ENCODE assay signal across 1 cellular context in the genomic region with DNA sequence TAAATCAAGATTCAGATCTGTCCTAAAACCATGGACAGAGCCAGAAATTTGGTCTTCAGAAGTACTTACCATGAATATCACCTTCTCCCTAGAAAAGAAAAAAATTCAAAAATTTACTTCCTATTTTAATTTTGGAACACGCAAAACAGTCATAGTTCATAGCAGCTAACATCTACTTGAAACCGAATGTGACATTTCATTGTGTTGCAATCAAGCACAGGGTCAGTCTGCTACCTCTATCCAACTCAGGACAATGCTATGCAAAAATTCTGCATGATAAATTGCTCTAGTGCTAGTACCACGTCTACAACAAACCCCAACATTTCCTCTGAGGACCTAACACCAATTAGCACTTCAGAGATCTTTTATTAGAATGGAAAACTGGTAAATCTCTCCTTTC.
TF ChIP-seq lines count a peak whose summit lies in the region.

No MANE protein-coding gene starts in this region.

TF ChIP-seq in GM23338, 12 proteins besides CTCF, POLR2A, EP300 and RAD21 (continued from another document):
- TF ChIP-seq, protein P1, sequence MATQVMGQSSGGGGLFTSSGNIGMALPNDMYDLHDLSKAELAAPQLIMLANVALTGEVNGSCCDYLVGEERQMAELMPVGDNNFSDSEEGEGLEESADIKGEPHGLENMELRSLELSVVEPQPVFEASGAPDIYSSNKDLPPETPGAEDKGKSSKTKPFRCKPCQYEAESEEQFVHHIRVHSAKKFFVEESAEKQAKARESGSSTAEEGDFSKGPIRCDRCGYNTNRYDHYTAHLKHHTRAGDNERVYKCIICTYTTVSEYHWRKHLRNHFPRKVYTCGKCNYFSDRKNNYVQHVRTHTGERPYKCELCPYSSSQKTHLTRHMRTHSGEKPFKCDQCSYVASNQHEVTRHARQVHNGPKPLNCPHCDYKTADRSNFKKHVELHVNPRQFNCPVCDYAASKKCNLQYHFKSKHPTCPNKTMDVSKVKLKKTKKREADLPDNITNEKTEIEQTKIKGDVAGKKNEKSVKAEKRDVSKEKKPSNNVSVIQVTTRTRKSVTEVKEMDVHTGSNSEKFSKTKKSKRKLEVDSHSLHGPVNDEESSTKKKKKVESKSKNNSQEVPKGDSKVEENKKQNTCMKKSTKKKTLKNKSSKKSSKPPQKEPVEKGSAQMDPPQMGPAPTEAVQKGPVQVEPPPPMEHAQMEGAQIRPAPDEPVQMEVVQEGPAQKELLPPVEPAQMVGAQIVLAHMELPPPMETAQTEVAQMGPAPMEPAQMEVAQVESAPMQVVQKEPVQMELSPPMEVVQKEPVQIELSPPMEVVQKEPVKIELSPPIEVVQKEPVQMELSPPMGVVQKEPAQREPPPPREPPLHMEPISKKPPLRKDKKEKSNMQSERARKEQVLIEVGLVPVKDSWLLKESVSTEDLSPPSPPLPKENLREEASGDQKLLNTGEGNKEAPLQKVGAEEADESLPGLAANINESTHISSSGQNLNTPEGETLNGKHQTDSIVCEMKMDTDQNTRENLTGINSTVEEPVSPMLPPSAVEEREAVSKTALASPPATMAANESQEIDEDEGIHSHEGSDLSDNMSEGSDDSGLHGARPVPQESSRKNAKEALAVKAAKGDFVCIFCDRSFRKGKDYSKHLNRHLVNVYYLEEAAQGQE (IDR thresholded peaks at IDR 0.05; ENCODE audit: unreplicated experiment) = no peak
- TF ChIP-seq ZNF331 (CRISPR knock-in tag; IDR thresholded peaks at IDR 0.05; ENCODE audit: low read depth) = no peak
- no peak for TF ChIP-seq EZH2 (IDR thresholded peaks at IDR 0.05; ENCODE audit: low read depth, unreplicated experiment)
- TF ChIP-seq, protein P2, sequence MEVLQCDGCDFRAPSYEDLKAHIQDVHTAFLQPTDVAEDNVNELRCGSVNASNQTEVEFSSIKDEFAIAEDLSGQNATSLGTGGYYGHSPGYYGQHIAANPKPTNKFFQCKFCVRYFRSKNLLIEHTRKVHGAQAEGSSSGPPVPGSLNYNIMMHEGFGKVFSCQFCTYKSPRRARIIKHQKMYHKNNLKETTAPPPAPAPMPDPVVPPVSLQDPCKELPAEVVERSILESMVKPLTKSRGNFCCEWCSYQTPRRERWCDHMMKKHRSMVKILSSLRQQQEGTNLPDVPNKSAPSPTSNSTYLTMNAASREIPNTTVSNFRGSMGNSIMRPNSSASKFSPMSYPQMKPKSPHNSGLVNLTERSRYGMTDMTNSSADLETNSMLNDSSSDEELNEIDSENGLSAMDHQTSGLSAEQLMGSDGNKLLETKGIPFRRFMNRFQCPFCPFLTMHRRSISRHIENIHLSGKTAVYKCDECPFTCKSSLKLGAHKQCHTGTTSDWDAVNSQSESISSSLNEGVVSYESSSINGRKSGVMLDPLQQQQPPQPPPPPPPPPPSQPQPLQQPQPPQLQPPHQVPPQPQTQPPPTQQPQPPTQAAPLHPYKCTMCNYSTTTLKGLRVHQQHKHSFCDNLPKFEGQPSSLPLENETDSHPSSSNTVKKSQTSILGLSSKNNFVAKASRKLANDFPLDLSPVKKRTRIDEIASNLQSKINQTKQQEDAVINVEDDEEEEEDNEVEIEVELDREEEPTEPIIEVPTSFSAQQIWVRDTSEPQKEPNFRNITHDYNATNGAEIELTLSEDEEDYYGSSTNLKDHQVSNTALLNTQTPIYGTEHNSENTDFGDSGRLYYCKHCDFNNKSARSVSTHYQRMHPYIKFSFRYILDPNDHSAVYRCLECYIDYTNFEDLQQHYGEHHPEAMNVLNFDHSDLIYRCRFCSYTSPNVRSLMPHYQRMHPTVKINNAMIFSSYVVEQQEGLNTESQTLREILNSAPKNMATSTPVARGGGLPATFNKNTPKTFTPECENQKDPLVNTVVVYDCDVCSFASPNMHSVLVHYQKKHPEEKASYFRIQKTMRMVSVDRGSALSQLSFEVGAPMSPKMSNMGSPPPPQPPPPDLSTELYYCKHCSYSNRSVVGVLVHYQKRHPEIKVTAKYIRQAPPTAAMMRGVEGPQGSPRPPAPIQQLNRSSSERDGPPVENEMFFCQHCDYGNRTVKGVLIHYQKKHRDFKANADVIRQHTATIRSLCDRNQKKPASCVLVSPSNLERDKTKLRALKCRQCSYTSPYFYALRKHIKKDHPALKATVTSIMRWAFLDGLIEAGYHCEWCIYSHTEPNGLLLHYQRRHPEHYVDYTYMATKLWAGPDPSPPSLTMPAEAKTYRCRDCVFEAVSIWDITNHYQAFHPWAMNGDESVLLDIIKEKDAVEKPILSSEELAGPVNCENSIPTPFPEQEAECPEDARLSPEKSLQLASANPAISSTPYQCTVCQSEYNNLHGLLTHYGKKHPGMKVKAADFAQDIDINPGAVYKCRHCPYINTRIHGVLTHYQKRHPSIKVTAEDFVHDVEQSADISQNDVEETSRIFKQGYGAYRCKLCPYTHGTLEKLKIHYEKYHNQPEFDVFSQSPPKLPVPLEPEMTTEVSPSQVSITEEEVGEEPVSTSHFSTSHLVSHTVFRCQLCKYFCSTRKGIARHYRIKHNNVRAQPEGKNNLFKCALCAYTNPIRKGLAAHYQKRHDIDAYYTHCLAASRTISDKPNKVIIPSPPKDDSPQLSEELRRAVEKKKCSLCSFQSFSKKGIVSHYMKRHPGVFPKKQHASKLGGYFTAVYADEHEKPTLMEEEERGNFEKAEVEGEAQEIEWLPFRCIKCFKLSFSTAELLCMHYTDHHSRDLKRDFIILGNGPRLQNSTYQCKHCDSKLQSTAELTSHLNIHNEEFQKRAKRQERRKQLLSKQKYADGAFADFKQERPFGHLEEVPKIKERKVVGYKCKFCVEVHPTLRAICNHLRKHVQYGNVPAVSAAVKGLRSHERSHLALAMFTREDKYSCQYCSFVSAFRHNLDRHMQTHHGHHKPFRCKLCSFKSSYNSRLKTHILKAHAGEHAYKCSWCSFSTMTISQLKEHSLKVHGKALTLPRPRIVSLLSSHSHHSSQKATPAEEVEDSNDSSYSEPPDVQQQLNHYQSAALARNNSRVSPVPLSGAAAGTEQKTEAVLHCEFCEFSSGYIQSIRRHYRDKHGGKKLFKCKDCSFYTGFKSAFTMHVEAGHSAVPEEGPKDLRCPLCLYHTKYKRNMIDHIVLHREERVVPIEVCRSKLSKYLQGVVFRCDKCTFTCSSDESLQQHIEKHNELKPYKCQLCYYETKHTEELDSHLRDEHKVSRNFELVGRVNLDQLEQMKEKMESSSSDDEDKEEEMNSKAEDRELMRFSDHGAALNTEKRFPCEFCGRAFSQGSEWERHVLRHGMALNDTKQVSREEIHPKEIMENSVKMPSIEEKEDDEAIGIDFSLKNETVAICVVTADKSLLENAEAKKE (CRISPR knock-in tag; IDR thresholded peaks at IDR 0.05) = no peak
